ENCODE assay signal across 8 cellular contexts in the genomic region with DNA sequence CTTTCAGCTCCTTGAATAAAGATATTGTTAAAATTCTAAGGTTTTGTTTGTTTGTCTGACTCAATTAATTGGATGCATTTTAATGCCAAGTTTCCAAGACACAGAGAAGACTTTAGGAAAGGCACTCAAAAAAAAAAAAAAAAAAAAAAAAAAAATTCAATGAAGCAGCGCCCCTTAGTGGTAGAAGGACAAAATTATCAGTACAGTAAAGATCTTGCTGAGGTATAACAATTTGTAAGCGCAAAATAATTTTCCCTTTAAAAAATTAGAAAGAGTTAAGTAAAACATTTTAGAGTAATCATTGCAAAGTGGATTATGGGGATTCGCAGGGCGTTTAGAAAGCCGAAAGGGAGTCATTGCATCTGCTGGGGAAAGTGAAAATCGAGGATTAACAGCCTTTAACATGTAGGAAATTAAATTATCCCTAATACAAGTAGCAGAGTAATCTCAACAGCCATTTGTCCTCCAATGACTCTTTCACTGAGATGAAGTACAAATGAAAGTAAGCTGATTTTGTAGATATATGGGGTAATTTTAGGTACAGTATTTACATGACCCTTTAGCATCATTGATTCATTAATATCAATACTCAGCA. TPM values are rescaled to one million over a fixed set of nuclear protein-coding genes. Genes with fewer than 3 reads are reported as not detected.
DNase-seq lines count a peak whose midpoint lies in the region; ATAC-seq, FAIRE-seq and TF ChIP-seq lines count a peak whose summit lies in the region.

No MANE protein-coding gene starts in this region.

- H2AFZ ChIP-seq in GM23338: no peak overlapping the region

- H4K20me1 ChIP-seq in GM23338 (replicated peaks; ENCODE audit: insufficient read depth): no peaks in the 10 kb centered on the region

- H3K27ac Mint-ChIP-seq in GM23338: no peak overlapping the region
- no peak overlapping the region for H3K27ac Mint-ChIP-seq in activated T-helper 2 cell treated with anti-CD3 and anti-CD28 coated beads, Interferon-gamma antibody, Interleukin-2, Interleukin-4, amounts not matched to agents 10 μg/mL and 5 μg/mL and 100 μg/mL, durations not matched to agents 14 hours and 24 hours and 36 hours

- peak; percentile 71 for ATAC-seq in GM23338
- no peak for ATAC-seq in GM18498 (IDR thresholded peaks at IDR 0.05; ENCODE audit: unreplicated experiment)
- ATAC-seq in HG02610 (IDR thresholded peaks at IDR 0.05; ENCODE audit: unreplicated experiment): no peak

- DNase-seq in AML-193 (lab: John Stamatoyannopoulos, UW) (peak; percentile 33 to 51), GM23338 (ENCODE audit: low spot score) (peak; percentile 55), RWPE1 (ENCODE audit: low spot score) (peak; percentile 26), fibroblast of pulmonary artery (ENCODE audit: low read depth) (peak; percentile 46), small intestine (peak; percentile 48)
- DNase-seq in activated T-helper 2 cell treated with anti-CD3 and anti-CD28 coated beads, Interferon-gamma antibody, Interleukin-2, Interleukin-4, amounts not matched to agents 10 μg/mL and 5 μg/mL and 100 μg/mL, durations not matched to agents 14 hours and 24 hours and 36 hours (ENCODE audit: low spot score): no peak

- no peaks in the 10 kb centered on the region for H3F3A ChIP-seq in GM23338 (replicated peaks; ENCODE audit: low read depth)

- no peaks in the 10 kb centered on the region for H3K79me2 ChIP-seq in GM23338 (replicated peaks; ENCODE audit: insufficient read depth)

- FAIRE-seq in small intestine (lab: Jason Lieb, UNC): peak; percentile 74

- H3K4me2 ChIP-seq in GM23338: no peak overlapping the region

- no peaks in the 10 kb centered on the region for H3K9me3 ChIP-seq in small intestine (ENCODE audit: control insufficient read depth, low read depth)

- H3K27ac ChIP-seq in GM23338 (ENCODE audit: low read depth) (no peak overlapping the region), RWPE1 (no peak overlapping the region), small intestine (ENCODE audit: low read depth in 1 of 2, low read length in 1 of 2) (no peak overlapping the region)

- H3K9me3 Mint-ChIP-seq in GM23338: no peaks in the 10 kb centered on the region
- H3K9me3 Mint-ChIP-seq in activated T-helper 2 cell treated with anti-CD3 and anti-CD28 coated beads, Interferon-gamma antibody, Interleukin-2, Interleukin-4, amounts not matched to agents 10 μg/mL and 5 μg/mL and 100 μg/mL, durations not matched to agents 14 hours and 24 hours and 36 hours: no peaks in the 10 kb centered on the region

- no peaks in the 10 kb centered on the region for H3K27me3 ChIP-seq in GM23338 (ENCODE audit: insufficient read depth)
- no peaks in the 10 kb centered on the region for H3K27me3 ChIP-seq in small intestine (ENCODE audit: control insufficient read depth in 2 of 2, insufficient read depth in 2 of 2, low read length in 2 of 2)

- H3K4me3 Mint-ChIP-seq in GM23338: no peak overlapping the region
- no peak overlapping the region for H3K4me3 Mint-ChIP-seq in activated T-helper 2 cell treated with anti-CD3 and anti-CD28 coated beads, Interferon-gamma antibody, Interleukin-2, Interleukin-4, amounts not matched to agents 10 μg/mL and 5 μg/mL and 100 μg/mL, durations not matched to agents 14 hours and 24 hours and 36 hours (ENCODE audit: low read depth)

- no peaks in the 10 kb centered on the region; the same call in 1 of the 2 replicates for H3K4me1 ChIP-seq in GM23338 (ENCODE audit: insufficient read depth)
- H3K4me1 ChIP-seq in small intestine (ENCODE audit: control insufficient read depth in 2 of 2, insufficient read depth in 1 of 2, low read depth in 1 of 2, low read length in 1 of 2): peaks cover 0 to 4% of the 10 kb centered on the region in 2 donors

- H3K27me3 Mint-ChIP-seq in GM23338 (ENCODE audit: insufficient read depth, low read depth, poor library complexity): peaks cover 2% of the 10 kb centered on the region
- no peaks in the 10 kb centered on the region for H3K27me3 Mint-ChIP-seq in activated T-helper 2 cell treated with anti-CD3 and anti-CD28 coated beads, Interferon-gamma antibody, Interleukin-2, Interleukin-4, amounts not matched to agents 10 μg/mL and 5 μg/mL and 100 μg/mL, durations not matched to agents 14 hours and 24 hours and 36 hours (ENCODE audit: low read depth)

- H3K36me3 Mint-ChIP-seq in GM23338 (ENCODE audit: low read depth): no peaks in the 10 kb centered on the region
- H3K36me3 Mint-ChIP-seq in activated T-helper 2 cell treated with anti-CD3 and anti-CD28 coated beads, Interferon-gamma antibody, Interleukin-2, Interleukin-4, amounts not matched to agents 10 μg/mL and 5 μg/mL and 100 μg/mL, durations not matched to agents 14 hours and 24 hours and 36 hours (ENCODE audit: low read depth): no peaks in the 10 kb centered on the region

- H3K36me3 ChIP-seq in GM23338 (ENCODE audit: insufficient read depth) (no peaks in the 10 kb centered on the region), small intestine (ENCODE audit: control insufficient read depth in 2 of 2, insufficient read depth in 2 of 2, low read length in 2 of 2) (no peaks in the 10 kb centered on the region)

- no peaks in the 10 kb centered on the region for H3K9me2 ChIP-seq in GM23338 (ENCODE audit: insufficient read depth)

- intact Hi-C loops in activated T-helper 2 cell treated with anti-CD3 and anti-CD28 coated beads, Interferon-gamma antibody, Interleukin-2, Interleukin-4, amounts not matched to agents 10 μg/mL and 5 μg/mL and 100 μg/mL, durations not matched to agents 14 hours and 24 hours and 36 hours (cut with micrococcal nuclease): no loop called here

- H3K4me1 Mint-ChIP-seq in GM23338: peaks cover 12% of the 10 kb centered on the region
- H3K4me1 Mint-ChIP-seq in activated T-helper 2 cell treated with anti-CD3 and anti-CD28 coated beads, Interferon-gamma antibody, Interleukin-2, Interleukin-4, amounts not matched to agents 10 μg/mL and 5 μg/mL and 100 μg/mL, durations not matched to agents 14 hours and 24 hours and 36 hours (ENCODE audit: low read depth): peaks cover 25% of the 10 kb centered on the region

- WGBS in small intestine, 3 donors: 8 to 16% (median 13%) methylated on average over 6 of the region's 6 CpGs

- H3K4me3 ChIP-seq in GM23338: no peak overlapping the region
- no peak overlapping the region for H3K4me3 ChIP-seq in fibroblast of pulmonary artery (replicated peaks; ENCODE audit: low read depth, low read length)
- no peak overlapping the region for H3K4me3 ChIP-seq in small intestine (ENCODE audit: low read depth in 1 of 2, low read length in 2 of 2)

- CTCF ChIA-PET in RWPE1 (lab: Yijun Ruan, JAX): interaction anchor here (0.5 to 0.7 kb wide), 5 partner anchors 56 to 320 kb away, joined by 3 to 5 read pairs (median 4); no protein-coding TSS in a partner anchor

- POLR2A ChIA-PET in RWPE1 (lab: Yijun Ruan, JAX; ENCODE audit: low non-redundant PET): no interaction called here

- TF ChIP-seq CTCF in GM23338 (conservative IDR thresholded peaks at IDR 0.05; ENCODE audit: low read depth in 2 of 2) (peak in 1 of 2 experiments; percentile 85), RWPE1 (conservative IDR thresholded peaks at IDR 0.05; ENCODE audit: low read depth) (peak; percentile 80), fibroblast of pulmonary artery (IDR thresholded peaks at IDR 0.05; ENCODE audit: low read length, missing control alignments) (peak; percentile 56)

TF ChIP-seq in GM23338, 12 proteins besides CTCF, POLR2A, EP300 and RAD21:
- TF ChIP-seq CREB1 (CRISPR knock-in tag; IDR thresholded peaks at IDR 0.05; ENCODE audit: low read depth): no peak
- TF ChIP-seq NANOG (IDR thresholded peaks at IDR 0.05; ENCODE audit: borderline replicate concordance): no peak
- TF ChIP-seq STAT1 (IDR thresholded peaks at IDR 0.05; ENCODE audit: unreplicated experiment): no peak

RNA-seq across cellular contexts. Expression of gene DIS3L, which starts 5.8 kb away (rescaled TPM):
- 21.8 and 35.7 TPM in 2 replicates for total RNA-seq in GM23338 (2014; rRNA removed; shearing (Covaris generic))
- 7.1 and 8.9 TPM in 2 replicates for polyA plus RNA-seq in GM23338 (2016; fragmentation: Nextera tagmentation; extraction: Ambion mirVana)
- polyA plus RNA-seq in small intestine: 10 to 100 TPM in 1 of 3 donors, 1 to 10 TPM in 2; 6.7 to 10.5 (median 9.2) TPM
- total RNA-seq in activated T-helper 2 cell treated with anti-CD3 and anti-CD28 coated beads, Interferon-gamma antibody, Interleukin-2, Interleukin-4, amounts not matched to agents 10 μg/mL and 5 μg/mL and 100 μg/mL, durations not matched to agents 14 hours and 24 hours and 36 hours: 49.8 and 56.3 TPM in 2 replicates

RNA-seq across cellular contexts. Expression of gene MEGF11, which starts 34.0 kb away (rescaled TPM):
- total RNA-seq in GM23338 (2014; rRNA removed; shearing (Covaris generic)): 1.3 and 2.4 TPM in 2 replicates
- 1.1 and 1.9 TPM in 2 replicates for polyA plus RNA-seq in GM23338 (2016; fragmentation: Nextera tagmentation; extraction: Ambion mirVana)
- under 1 TPM in 1 of 3 donors, not detected in 2; 0.24 TPM for polyA plus RNA-seq in small intestine
- total RNA-seq in activated T-helper 2 cell treated with anti-CD3 and anti-CD28 coated beads, Interferon-gamma antibody, Interleukin-2, Interleukin-4, amounts not matched to agents 10 μg/mL and 5 μg/mL and 100 μg/mL, durations not matched to agents 14 hours and 24 hours and 36 hours: not detected in 2 replicates
